Comparison of ENCODE assay signal across 11 cellular contexts in genomic region chr17:28748852-28749515, GRCh38. TPM values are rescaled to one million over a fixed set of nuclear protein-coding genes. Genes with fewer than 3 reads are reported as not detected.
DNase-seq lines count a peak whose midpoint lies in the region; ATAC-seq, FAIRE-seq and TF ChIP-seq lines count a peak whose summit lies in the region.
"Had no signal": no experiment of that assay in that cellular context is flagged by ENCODE, and none has a peak within 500 bp of the region (broad histone marks: within the 10 kb centered on the region; RNA-seq: fewer than 3 reads in every experiment).

No MANE protein-coding gene starts in this region.

- RAD21 ChIA-PET in GM12878 (lab: Charles Lee; ENCODE audit: unreplicated experiment): interaction anchor here (1.2 to 17.4 kb wide), 6 partner anchors 10 to 102 kb away, joined by 3 to 375 read pairs (median 7); partner anchors contain the start of genes NEK8 and TLCD1

- no peaks in the 10 kb centered on the region for H3K27me3 Mint-ChIP-seq in activated T-cell treated with anti-CD3 and anti-CD28 coated beads, Interleukin-2, amount 50 U/mL, for 24 hours
- no peaks in the 10 kb centered on the region for H3K27me3 Mint-ChIP-seq in mesothelial cell of epicardium (ENCODE audit: low read depth)

- no peaks in the 10 kb centered on the region for H3K9me3 Mint-ChIP-seq in activated T-cell treated with anti-CD3 and anti-CD28 coated beads, Interleukin-2, amount 50 U/mL, for 24 hours
- no peaks in the 10 kb centered on the region for H3K9me3 Mint-ChIP-seq in mesothelial cell of epicardium

- H2AFZ ChIP-seq in GM12878 (ENCODE audit: control insufficient read depth, low read depth, low read length): no peak overlapping the region

- POLR2A ChIA-PET in GM12878 (lab: Charles Lee): interaction anchor here (0.6 to 15.2 kb wide), 3 partner anchors 8 to 745 kb away, joined by 5 to 485 read pairs (median 11); partner anchors contain the start of genes NEK8, RPL23A and TLCD1

- H3K4me3 ChIP-seq in GM12878 (0 out of 2 replicates have a peak overlapping the region, but pooled peaks have one; percentile 44), transverse colon (no peak overlapping the region), brain microvascular endothelial cell (ENCODE audit: low read depth, low read length) (no peak overlapping the region)
- H3K4me3 ChIP-seq: thoracic aorta had no signal

- SMC1A ChIA-PET in GM12878 (lab: Charles Lee; ENCODE audit: uncharacterized antibody, unreplicated experiment): interaction anchor here (1.8 to 17.8 kb wide), 3 partner anchors 9 to 20 kb away, joined by 6 to 326 read pairs (median 46); partner anchors contain the start of genes NEK8 and TLCD1

- H4K20me1 ChIP-seq in GM12878 (ENCODE audit: control insufficient read depth, insufficient read depth): peaks cover 19% of the 10 kb centered on the region

- peak overlapping the region; percentile 26; the same call in 1 of the 2 replicates for H3K4me2 ChIP-seq in GM12878 (ENCODE audit: control insufficient read depth, insufficient read depth)

- no peak for TF ChIP-seq CTCF in GM12878 (IDR thresholded peaks at IDR 0.05 in 2 of 3, conservative IDR thresholded peaks at IDR 0.05 in 1 of 3; ENCODE audit: control insufficient read depth in 2 of 3, extremely low read depth in 1 of 3, insufficient read depth in 1 of 3, low read depth in 3 of 3, low read length in 3 of 3)
- no peak for TF ChIP-seq CTCF in mesothelial cell of epicardium (IDR thresholded peaks at IDR 0.05; ENCODE audit: unreplicated experiment)
- no peak for TF ChIP-seq CTCF in transverse colon (IDR thresholded peaks at IDR 0.05)
- no peak for TF ChIP-seq CTCF in brain microvascular endothelial cell (IDR thresholded peaks at IDR 0.05; ENCODE audit: low read depth, low read length, missing control alignments)

- H3K9me3 ChIP-seq in GM12878 (replicated peaks; ENCODE audit: control insufficient read depth, insufficient read depth, low read length) (no peaks in the 10 kb centered on the region), transverse colon (no peaks in the 10 kb centered on the region)
- H3K9me3 ChIP-seq: thoracic aorta had no signal

- H3K27me3 ChIP-seq in GM12878 (replicated peaks in 1 of 2; ENCODE audit: control insufficient read depth in 2 of 2, insufficient read depth in 2 of 2, low read length in 1 of 2) (no peaks in the 10 kb centered on the region), transverse colon (no peaks in the 10 kb centered on the region), brain microvascular endothelial cell (replicated peaks) (no peaks in the 10 kb centered on the region)

- no peak overlapping the region for H3K27ac ChIP-seq in GM12878 (ENCODE audit: control insufficient read depth, insufficient read depth)
- peak overlapping the region; percentile 63 to 99 (median 98) for H3K27ac ChIP-seq in transverse colon
- no peak overlapping the region for H3K27ac ChIP-seq in brain microvascular endothelial cell
- H3K27ac ChIP-seq: thoracic aorta had no signal

- no peak for TF ChIP-seq EP300 in GM12878 (IDR thresholded peaks at IDR 0.05; ENCODE audit: borderline replicate concordance in 1 of 2, control insufficient read depth in 1 of 2, low read depth in 2 of 2, low read length in 2 of 2)
- TF ChIP-seq EP300 in transverse colon (IDR thresholded peaks at IDR 0.05; ENCODE audit: low read depth): no peak

- peak overlapping the region; percentile 92 for H3K27ac Mint-ChIP-seq in activated T-cell treated with anti-CD3 and anti-CD28 coated beads, Interleukin-2, amount 50 U/mL, for 24 hours
- H3K27ac Mint-ChIP-seq in mesothelial cell of epicardium: peak overlapping the region; percentile 71

- no TSS peak for BruUV-seq in GM12878 (replicated peaks; lab: Mats Ljungman, UMichigan)

- in situ Hi-C loops in GM12878 (cut with MboI) (loop anchor here (25.0 kb wide), 1 partner anchor 1287 kb away; the partner anchor contains the start of gene KSR1), transverse colon (cut with MboI; ENCODE audit: low pct_ligation_motif_present in 1 of 4, low pct_unique_long_range_greater_than_20kb in 1 of 4, low sequenced_read_pairs in 3 of 4) (no loop called here), brain microvascular endothelial cell (cut with HindIII; ENCODE audit: low pct_ligation_motif_present, low sequenced_read_pairs) (no loop called here)

- no peak for TF ChIP-seq RAD21 in GM12878 (IDR thresholded peaks at IDR 0.05; ENCODE audit: insufficient read depth, low read depth, low read length)

- TF ChIP-seq POLR2A in GM12878 (IDR thresholded peaks at IDR 0.05; ENCODE audit: low read depth, low read length): no peak; the same call in 1 of the 2 replicates
- TF ChIP-seq POLR2A in transverse colon (IDR thresholded peaks at IDR 0.05): no peak

- FAIRE-seq in GM12878 (lab: Jason Lieb, UNC): no peak
- FAIRE-seq: GM19239 had no signal

- H3K4me3 Mint-ChIP-seq in activated T-cell treated with anti-CD3 and anti-CD28 coated beads, Interleukin-2, amount 50 U/mL, for 24 hours: peak overlapping the region; percentile 39
- H3K4me3 Mint-ChIP-seq in mesothelial cell of epicardium: no peak overlapping the region

- peaks cover 84% of the 10 kb centered on the region for H3K36me3 Mint-ChIP-seq in activated T-cell treated with anti-CD3 and anti-CD28 coated beads, Interleukin-2, amount 50 U/mL, for 24 hours (ENCODE audit: low read depth)
- peaks cover 7% of the 10 kb centered on the region for H3K36me3 Mint-ChIP-seq in mesothelial cell of epicardium

- H3K9ac ChIP-seq in GM12878 (ENCODE audit: control insufficient read depth, insufficient read depth, low read length): no peak overlapping the region

- CTCF ChIA-PET in GM12878 (lab: Yijun Ruan, JAX): interaction anchor here (0.8 to 10.0 kb wide), 16 partner anchors 14 to 217 kb away, joined by 3 to 394 read pairs (median 4); partner anchors contain the start of genes FAM222B, NEK8, PROCA1 and RPL23A

- H3K36me3 ChIP-seq in GM12878 (ENCODE audit: control insufficient read depth in 2 of 2, insufficient read depth in 2 of 2, low read length in 1 of 2) (peaks cover 30 to 32% of the 10 kb centered on the region in 2 experiments), transverse colon (no peaks in the 10 kb centered on the region), brain microvascular endothelial cell (replicated peaks) (peaks cover 58% of the 10 kb centered on the region)

- H3K4me1 ChIP-seq in GM12878 (ENCODE audit: control insufficient read depth, insufficient read depth, low read length) (peaks cover 30% of the 10 kb centered on the region), transverse colon (peaks cover 17 to 62% (median 52%) of the 10 kb centered on the region in 4 donors)

- no peak for DNase-seq in activated T-cell treated with anti-CD3 and anti-CD28 coated beads, Interleukin-2, amount 50 U/mL, for 24 hours
- DNase-seq in activated T-cell treated with anti-CD3 and anti-CD28 coated beads for 4 hours: no peak
- DNase-seq in GM12878 (ENCODE audit: low read depth, low spot score): no peak
- no peak for DNase-seq in mesothelial cell of epicardium (ENCODE audit: low spot score in 2 of 2, unreplicated experiment in 2 of 2)
- no peak for DNase-seq in transverse colon
- DNase-seq in brain microvascular endothelial cell: no peak
- DNase-seq: NCI-H1694 treated with DMSO at 0.1 percent for 48 hours had no signal

- 85% methylated on average over 18 of the region's 18 CpGs for WGBS in GM12878 (ENCODE audit: insufficient coverage, insufficient replicate concordance, low lambda C conversion rate, missing lambda C conversion rate)
- WGBS in transverse colon (ENCODE audit: low coverage in 1 of 2), 2 donors: 64% methylated on average over 18 of the region's 18 CpGs; no CpG with 5 or more reads in 1 of the 2 donors

- H3K4me1 Mint-ChIP-seq in activated T-cell treated with anti-CD3 and anti-CD28 coated beads, Interleukin-2, amount 50 U/mL, for 24 hours (ENCODE audit: low read depth): peaks cover 49% of the 10 kb centered on the region
- H3K4me1 Mint-ChIP-seq in mesothelial cell of epicardium: peaks cover 29% of the 10 kb centered on the region

- ATAC-seq in GM12878: no peak
- no peak for ATAC-seq in GM21529 (IDR thresholded peaks at IDR 0.05; ENCODE audit: unreplicated experiment)
- no peak for ATAC-seq in HG02981 (IDR thresholded peaks at IDR 0.05; ENCODE audit: unreplicated experiment)

- intact Hi-C loops in GM12878 (cut with micrococcal nuclease; ENCODE audit: unreplicated experiment): no loop called here
- intact Hi-C loops in transverse colon (cut with DNase I; ENCODE audit: low total_unique reads): loop anchor here (2.0 kb wide), 1 partner anchor 22 kb away; the partner anchor contains the start of gene TLCD1

- H3K79me2 ChIP-seq in GM12878 (ENCODE audit: control insufficient read depth, insufficient read depth, low read length): peaks cover 67% of the 10 kb centered on the region

RNA-seq across cellular contexts. Expression of gene TRAF4, which starts 5.2 kb away (rescaled TPM):
- 116 and 127 TPM in 2 replicates for total RNA-seq in GM12878 (2013; cell fraction: nucleolus; rRNA removed)
- total RNA-seq in GM12878 (2014; rRNA removed) (134 and 151 TPM in 2 replicates), GM12878 (2014; rRNA removed; fragmentation: Illumina TruSeq; extraction: Trizol) (56.3 and 61.7 TPM in 2 replicates), GM12878 (2021) (171 and 197 TPM in 2 replicates), mesothelial cell of epicardium (252 to 259 TPM (median 254 TPM) in 3 replicates), transverse colon (100 to 1,000 TPM in 3 of 4 donors, 10 to 100 TPM in 1; 65.7 to 191 (median 126) TPM)
- polyA plus RNA-seq in GM12878 (2011; ENCODE audit: low read depth): 40.9 TPM
- polyA plus RNA-seq in GM12878 (2011; rRNA removed) (28.0 and 71.2 TPM in 2 replicates), GM12878 (2014; fragmentation: Illumina TruSeq; extraction: Trizol) (30.6 and 73.8 TPM in 2 replicates), GM12878 (2014; fragmentation: Nextera tagmentation; extraction: Ambion mirVana) (1 to 10 TPM; 3.7 to 8.2 TPM), GM12878 (2014; rRNA removed) (152 and 164 TPM in 2 replicates), GM12878 (2016; fragmentation: Nextera tagmentation; extraction: Ambion mirVana) (10 to 100 TPM; 46.2 to 56.6 TPM)
- 108 and 124 TPM in 2 replicates for polyA plus RNA-seq in GM12878 (2011; cell fraction: cytosol; rRNA removed)
- polyA plus RNA-seq in GM12878 (2011; cell fraction: nucleus; rRNA removed): 437 and 490 TPM in 2 replicates
- 86.4 and 93.9 TPM in 2 replicates for polyA plus RNA-seq in GM12878 (2012)
- 70.6 and 117 TPM in 2 replicates for polyA minus RNA-seq in GM12878 (2011; rRNA and poly(A)+ RNA removed)
- 66.7 and 75.6 TPM in 2 replicates for polyA minus RNA-seq in GM12878 (2011; cell fraction: cytosol; rRNA and poly(A)+ RNA removed)
- polyA minus RNA-seq in GM12878 (2011; cell fraction: nucleus; rRNA and poly(A)+ RNA removed): 163 and 248 TPM in 2 replicates

RNA-seq across cellular contexts. Expression of gene NEK8, which starts 20.4 kb away (rescaled TPM):
- 22.0 and 27.2 TPM in 2 replicates for total RNA-seq in GM12878 (2013; cell fraction: nucleolus; rRNA removed)
- total RNA-seq in GM12878 (2014; rRNA removed): 8.8 and 10.5 TPM in 2 replicates
- total RNA-seq in GM12878 (2014; rRNA removed; fragmentation: Illumina TruSeq; extraction: Trizol): 6.0 and 6.7 TPM in 2 replicates
- total RNA-seq in GM12878 (2021): 10.1 and 11.0 TPM in 2 replicates
- polyA plus RNA-seq in GM12878 (2011; ENCODE audit: low read depth): 6.5 TPM
- polyA plus RNA-seq in GM12878 (2011; rRNA removed): 7.9 and 13.2 TPM in 2 replicates
- polyA plus RNA-seq in GM12878 (2011; cell fraction: cytosol; rRNA removed): 16.7 and 21.7 TPM in 2 replicates
- polyA plus RNA-seq in GM12878 (2011; cell fraction: nucleus; rRNA removed): 24.8 and 26.2 TPM in 2 replicates
- polyA plus RNA-seq in GM12878 (2012): 8.7 and 9.6 TPM in 2 replicates
- 7.5 and 8.5 TPM in 2 replicates for polyA plus RNA-seq in GM12878 (2014; fragmentation: Illumina TruSeq; extraction: Trizol)
- 1 to 10 TPM; 2.3 to 2.9 TPM for polyA plus RNA-seq in GM12878 (2014; fragmentation: Nextera tagmentation; extraction: Ambion mirVana)
- polyA plus RNA-seq in GM12878 (2014; rRNA removed): 14.3 and 15.1 TPM in 2 replicates
- 10 to 100 TPM; 11.2 to 13.9 TPM for polyA plus RNA-seq in GM12878 (2016; fragmentation: Nextera tagmentation; extraction: Ambion mirVana)
- polyA minus RNA-seq in GM12878 (2011; rRNA and poly(A)+ RNA removed): 14.9 and 20.8 TPM in 2 replicates
- polyA minus RNA-seq in GM12878 (2011; cell fraction: cytosol; rRNA and poly(A)+ RNA removed): 4.0 and 4.4 TPM in 2 replicates
- polyA minus RNA-seq in GM12878 (2011; cell fraction: nucleus; rRNA and poly(A)+ RNA removed): 11.1 and 21.9 TPM in 2 replicates
- total RNA-seq in mesothelial cell of epicardium: 5.2 to 7.6 TPM (median 5.9 TPM) in 3 replicates
- total RNA-seq in transverse colon: 10 to 100 TPM in 1 of 4 donors, 1 to 10 TPM in 3; 5.7 to 52.3 (median 8.3) TPM

RNA-seq across cellular contexts. Expression of gene TLCD1, which starts 23.0 kb away (rescaled TPM):
- total RNA-seq in GM12878 (2013; cell fraction: nucleolus; rRNA removed): 1.9 and 4.3 TPM in 2 replicates
- 8.6 and 10.6 TPM in 2 replicates for total RNA-seq in GM12878 (2014; rRNA removed)
- 7.2 and 7.6 TPM in 2 replicates for total RNA-seq in GM12878 (2014; rRNA removed; fragmentation: Illumina TruSeq; extraction: Trizol)
- total RNA-seq in GM12878 (2021): 7.3 and 7.6 TPM in 2 replicates
- 3.3 TPM for polyA plus RNA-seq in GM12878 (2011; ENCODE audit: low read depth)
- 2.1 and 4.0 TPM in 2 replicates for polyA plus RNA-seq in GM12878 (2011; rRNA removed)
- polyA plus RNA-seq in GM12878 (2011; cell fraction: cytosol; rRNA removed): 4.1 and 4.2 TPM in 2 replicates
- polyA plus RNA-seq in GM12878 (2011; cell fraction: nucleus; rRNA removed): 5.1 and 5.7 TPM in 2 replicates
- 5.3 and 8.7 TPM in 2 replicates for polyA plus RNA-seq in GM12878 (2012)
- 7.8 TPM in 2 replicates for polyA plus RNA-seq in GM12878 (2014; fragmentation: Illumina TruSeq; extraction: Trizol)
- polyA plus RNA-seq in GM12878 (2014; fragmentation: Nextera tagmentation; extraction: Ambion mirVana): 1 to 10 TPM; 2.9 to 7.1 TPM
- 13.6 and 14.6 TPM in 2 replicates for polyA plus RNA-seq in GM12878 (2014; rRNA removed)
- polyA plus RNA-seq in GM12878 (2016; fragmentation: Nextera tagmentation; extraction: Ambion mirVana): 10 to 100 TPM; 14.9 to 19.8 TPM
- polyA minus RNA-seq in GM12878 (2011; rRNA and poly(A)+ RNA removed): 5.4 and 5.5 TPM in 2 replicates
- 2.8 and 5.5 TPM in 2 replicates for polyA minus RNA-seq in GM12878 (2011; cell fraction: cytosol; rRNA and poly(A)+ RNA removed)
- polyA minus RNA-seq in GM12878 (2011; cell fraction: nucleus; rRNA and poly(A)+ RNA removed): 4.8 and 6.9 TPM in 2 replicates
- 2.3 to 3.8 TPM (median 3.3 TPM) in 3 replicates for total RNA-seq in mesothelial cell of epicardium
- total RNA-seq in transverse colon: 10 to 100 TPM in 1 of 4 donors, 1 to 10 TPM in 1, not detected in 2; 5.6 to 11.5 TPM

RNA-seq across cellular contexts. Expression of gene RPL23A, which starts 29.2 kb away (rescaled TPM):
- 169 and 204 TPM in 2 replicates for total RNA-seq in GM12878 (2013; cell fraction: nucleolus; rRNA removed)
- total RNA-seq in GM12878 (2014; rRNA removed) (1,231 and 1,339 TPM in 2 replicates), GM12878 (2014; rRNA removed; fragmentation: Illumina TruSeq; extraction: Trizol) (1,926 and 2,065 TPM in 2 replicates), GM12878 (2021) (2,908 and 3,018 TPM in 2 replicates), mesothelial cell of epicardium (1,669 to 1,804 TPM (median 1,792 TPM) in 3 replicates), transverse colon (100 to 1,000 TPM; 238 to 385 (median 342) TPM)
- 6,212 TPM for polyA plus RNA-seq in GM12878 (2011; ENCODE audit: low read depth)
- polyA plus RNA-seq in GM12878 (2011; rRNA removed) (2,740 and 3,357 TPM in 2 replicates), GM12878 (2014; fragmentation: Illumina TruSeq; extraction: Trizol) (1,904 and 2,135 TPM in 2 replicates), GM12878 (2014; fragmentation: Nextera tagmentation; extraction: Ambion mirVana) (over 10,000 TPM in 1 of 2 experiments, 1,000 to 10,000 TPM in 1; 8,970 to 10,319 TPM), GM12878 (2014; rRNA removed) (1,318 and 1,377 TPM in 2 replicates), GM12878 (2016; fragmentation: Nextera tagmentation; extraction: Ambion mirVana) (1,000 to 10,000 TPM; 2,984 to 3,180 TPM)
- polyA plus RNA-seq in GM12878 (2011; cell fraction: cytosol; rRNA removed): 779 and 1,073 TPM in 2 replicates
- polyA plus RNA-seq in GM12878 (2011; cell fraction: nucleus; rRNA removed): 561 and 573 TPM in 2 replicates
- 4,003 and 4,409 TPM in 2 replicates for polyA plus RNA-seq in GM12878 (2012)
- polyA minus RNA-seq in GM12878 (2011; rRNA and poly(A)+ RNA removed): 1,547 and 2,710 TPM in 2 replicates
- polyA minus RNA-seq in GM12878 (2011; cell fraction: cytosol; rRNA and poly(A)+ RNA removed): 624 and 701 TPM in 2 replicates
- 176 and 252 TPM in 2 replicates for polyA minus RNA-seq in GM12878 (2011; cell fraction: nucleus; rRNA and poly(A)+ RNA removed)

RNA-seq across cellular contexts. Expression of gene RAB34, which starts 31.3 kb away (rescaled TPM):
- total RNA-seq in GM12878 (2013; cell fraction: nucleolus; rRNA removed): 10.7 and 13.3 TPM in 2 replicates
- 40.2 and 46.4 TPM in 2 replicates for total RNA-seq in GM12878 (2014; rRNA removed)
- 24.2 and 26.9 TPM in 2 replicates for total RNA-seq in GM12878 (2014; rRNA removed; fragmentation: Illumina TruSeq; extraction: Trizol)
- 28.8 and 33.0 TPM in 2 replicates for total RNA-seq in GM12878 (2021)
- 16.5 TPM for polyA plus RNA-seq in GM12878 (2011; ENCODE audit: low read depth)
- polyA plus RNA-seq in GM12878 (2011; rRNA removed): 0.16 and 0.37 TPM in 2 replicates
- 0.23 and 0.31 TPM in 2 replicates for polyA plus RNA-seq in GM12878 (2011; cell fraction: cytosol; rRNA removed)
- 0.69 and 0.75 TPM in 2 replicates for polyA plus RNA-seq in GM12878 (2011; cell fraction: nucleus; rRNA removed)
- 13.1 and 17.7 TPM in 2 replicates for polyA plus RNA-seq in GM12878 (2012)
- 35.7 and 39.0 TPM in 2 replicates for polyA plus RNA-seq in GM12878 (2014; fragmentation: Illumina TruSeq; extraction: Trizol)
- polyA plus RNA-seq in GM12878 (2014; fragmentation: Nextera tagmentation; extraction: Ambion mirVana): 10 to 100 TPM; 14.4 to 32.6 TPM
- 37.5 and 47.7 TPM in 2 replicates for polyA plus RNA-seq in GM12878 (2014; rRNA removed)
- 10 to 100 TPM; 30.9 to 37.4 TPM for polyA plus RNA-seq in GM12878 (2016; fragmentation: Nextera tagmentation; extraction: Ambion mirVana)
- not detected in 2 replicates for polyA minus RNA-seq in GM12878 (2011; rRNA and poly(A)+ RNA removed)
- 4.1 and 4.9 TPM in 2 replicates for polyA minus RNA-seq in GM12878 (2011; cell fraction: cytosol; rRNA and poly(A)+ RNA removed)
- 0.48 and 0.86 TPM in 2 replicates for polyA minus RNA-seq in GM12878 (2011; cell fraction: nucleus; rRNA and poly(A)+ RNA removed)
- 172 to 181 TPM (median 178 TPM) in 3 replicates for total RNA-seq in mesothelial cell of epicardium
- 10 to 100 TPM; 41.1 to 60.5 (median 50.0) TPM for total RNA-seq in transverse colon

Comparison
In these comparisons a context has a peak if more than half of its experiments do, and no peak if none do; other contexts are left out.
1. H3K27ac ChIP-seq: peak in transverse colon (4 of 4); none in GM12878 (single experiment) and brain microvascular endothelial cell (single experiment).